In the genomic region with DNA sequence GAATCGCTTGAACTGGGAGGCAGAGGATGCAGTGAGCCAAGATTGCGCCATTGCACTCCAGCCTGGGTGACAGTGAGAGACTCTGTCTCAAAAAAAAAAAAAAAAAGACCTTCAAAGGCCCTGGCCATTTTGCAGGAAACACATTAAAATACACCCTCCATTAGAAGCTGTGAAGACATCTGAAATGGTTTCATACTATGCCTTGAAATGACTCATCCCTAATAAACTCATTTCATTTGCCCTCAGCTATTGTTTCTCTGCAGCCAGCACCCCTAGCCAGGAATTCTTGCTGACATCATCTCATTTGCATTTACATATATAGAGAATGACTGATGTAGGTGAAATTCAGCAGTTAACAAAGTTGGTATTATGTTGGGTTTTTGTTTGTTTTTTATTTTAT, we compare ENCODE assay signal across 9 cellular contexts. TPM values are rescaled to one million over a fixed set of nuclear protein-coding genes. Genes with fewer than 3 reads are reported as not detected.
DNase-seq lines count a peak whose midpoint lies in the region; ATAC-seq lines count a peak whose summit lies in the region.
"Had no signal": no experiment of that assay in that cellular context is flagged by ENCODE, and none has a peak within 500 bp of the region (broad histone marks: within the 10 kb centered on the region; RNA-seq: fewer than 3 reads in every experiment).

No MANE protein-coding gene starts in this region.

- H3K9me3 Mint-ChIP-seq in activated naive CD8-positive, alpha-beta T cell treated with anti-CD3 and anti-CD28 coated beads, Interleukin-2, amount 50 U/mL, for 24 hours: no peaks in the 10 kb centered on the region
- H3K9me3 Mint-ChIP-seq: activated T-helper 1 cell treated with anti-CD3 and anti-CD28 coated beads, Interleukin-12 subunit alpha, Interleukin-12 subunit beta, Interleukin-2, Interleukin-4 antibody, amounts not matched to agents 30 ng/mL and 10 ng/mL and 1 ng/mL, durations not matched to agents 14 hours and 24 hours and 36 hours had no signal

- H3K4me3 Mint-ChIP-seq in activated naive CD8-positive, alpha-beta T cell treated with anti-CD3 and anti-CD28 coated beads, Interleukin-2, amount 50 U/mL, for 24 hours: no peak overlapping the region
- H3K4me3 Mint-ChIP-seq: activated T-helper 1 cell treated with anti-CD3 and anti-CD28 coated beads, Interleukin-12 subunit alpha, Interleukin-12 subunit beta, Interleukin-2, Interleukin-4 antibody, amounts not matched to agents 30 ng/mL and 10 ng/mL and 1 ng/mL, durations not matched to agents 14 hours and 24 hours and 36 hours had no signal

- H3K27me3 Mint-ChIP-seq in activated naive CD8-positive, alpha-beta T cell treated with anti-CD3 and anti-CD28 coated beads, Interleukin-2, amount 50 U/mL, for 24 hours: no peaks in the 10 kb centered on the region

- H3K27ac Mint-ChIP-seq in activated naive CD8-positive, alpha-beta T cell treated with anti-CD3 and anti-CD28 coated beads, Interleukin-2, amount 50 U/mL, for 24 hours: peak overlapping the region; percentile 70

- H3K36me3 Mint-ChIP-seq in activated naive CD8-positive, alpha-beta T cell treated with anti-CD3 and anti-CD28 coated beads, Interleukin-2, amount 50 U/mL, for 24 hours (ENCODE audit: low read depth): peaks cover 32% of the 10 kb centered on the region

- peak; percentile 87 for DNase-seq in GM04504 (ENCODE audit: low read depth)
- peak; percentile 67 for DNase-seq in HT-29 (ENCODE audit: low spot score)
- DNase-seq in activated naive CD8-positive, alpha-beta T cell treated with anti-CD3 and anti-CD28 coated beads, Interleukin-2, amount 50 U/mL, for 24 hours: no peak
- peak; percentile 92 for DNase-seq in kidney tubule cell (ENCODE audit: low spot score)
- DNase-seq in left lobe of liver (ENCODE audit: low spot score): no peak
- DNase-seq in COLO668 (lab: John Stamatoyannopoulos, UW; ENCODE audit: unreplicated experiment): no peak
- DNase-seq in CD1c-positive myeloid dendritic cell (ENCODE audit: extremely low spot score): no peak

- peak; percentile 94 for ATAC-seq in activated naive CD8-positive, alpha-beta T cell treated with anti-CD3 and anti-CD28 coated beads, Interleukin-2, amount 50 U/mL, for 24 hours
- ATAC-seq in left lobe of liver: no peak
- ATAC-seq in GM21381 (IDR thresholded peaks at IDR 0.05; ENCODE audit: unreplicated experiment): no peak

- peaks cover 20% of the 10 kb centered on the region for H3K4me1 Mint-ChIP-seq in activated naive CD8-positive, alpha-beta T cell treated with anti-CD3 and anti-CD28 coated beads, Interleukin-2, amount 50 U/mL, for 24 hours

RNA-seq across cellular contexts. Expression of a gene that starts 8.7 kb away (rescaled TPM):
- 38.2 and 39.5 TPM in 2 replicates for total RNA-seq in HT-29 (2014; rRNA removed; shearing (Covaris generic))
- 17.9 TPM for total RNA-seq in left lobe of liver

RNA-seq across cellular contexts. Expression of a gene that starts 28.5 kb away (rescaled TPM):
- total RNA-seq in HT-29 (2014; rRNA removed; shearing (Covaris generic)): not detected in 2 replicates
- 1.2 TPM for total RNA-seq in left lobe of liver
- total RNA-seq: activated T-helper 1 cell treated with anti-CD3 and anti-CD28 coated beads, Interleukin-12 subunit alpha, Interleukin-12 subunit beta, Interleukin-2, Interleukin-4 antibody, amounts not matched to agents 30 ng/mL and 10 ng/mL and 1 ng/mL, durations not matched to agents 14 hours and 24 hours and 36 hours had no signal

RNA-seq across cellular contexts. Expression of a gene that starts 37.6 kb away (rescaled TPM):
- total RNA-seq in HT-29 (2014; rRNA removed; shearing (Covaris generic)): 4.3 and 5.1 TPM in 2 replicates
- total RNA-seq in left lobe of liver: 0.18 TPM

RNA-seq across cellular contexts. Expression of a gene that starts 45.9 kb away (rescaled TPM):
- total RNA-seq in HT-29 (2014; rRNA removed; shearing (Covaris generic)): 20.5 and 23.0 TPM in 2 replicates
- total RNA-seq in left lobe of liver: 8.3 TPM

Comparison
In these comparisons a context has a peak if more than half of its experiments do, and no peak if none do; other contexts are left out.
1. DNase-seq: peak in GM04504 (single experiment), HT-29 (single experiment) and kidney tubule cell (single experiment); none in activated naive CD8-positive, alpha-beta T cell treated with anti-CD3 and anti-CD28 coated beads, Interleukin-2, amount 50 U/mL, for 24 hours (single experiment), left lobe of liver (single experiment), COLO668 (single experiment) and CD1c-positive myeloid dendritic cell (single experiment).